Comparison of ENCODE assay signal across 15 cellular contexts in the genomic region with DNA sequence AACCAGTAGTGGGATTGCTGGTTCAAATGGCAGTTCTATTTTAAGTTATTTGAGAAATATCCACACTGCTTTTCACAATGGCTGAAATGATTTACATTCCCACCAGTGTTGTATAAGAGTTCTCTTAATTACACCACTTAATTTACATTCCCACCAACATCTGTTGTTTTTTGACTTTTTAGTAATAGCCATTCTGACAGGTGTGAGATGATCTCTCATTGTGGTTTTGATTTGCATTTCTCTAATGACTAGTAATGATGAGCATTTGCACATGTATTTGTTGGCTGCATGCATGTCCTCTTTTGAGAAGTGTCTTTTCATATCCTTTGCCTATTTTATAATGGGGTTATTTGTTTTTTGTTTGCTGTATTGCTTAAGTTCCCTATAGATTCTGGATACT.
"Had no signal": no experiment of that assay in that cellular context is flagged by ENCODE, and none has a peak within 500 bp of the region (broad histone marks: within the 10 kb centered on the region; RNA-seq: fewer than 3 reads in every experiment).

No MANE protein-coding gene starts in this region.

- H3K4me1 Mint-ChIP-seq: activated CD4-positive, alpha-beta T cell treated with anti-CD3 and anti-CD28 coated beads for 36 hours; activated naive CD4-positive, alpha-beta T cell treated with anti-CD3 and anti-CD28 coated beads, Interleukin-2, amount 10 ng/mL, durations not matched to agents 7 days and 5 days; central memory CD8-positive, alpha-beta T cell; naive thymus-derived CD4-positive, alpha-beta T cell had no signal

- DNase-seq: activated CD4-positive, alpha-beta T cell treated with anti-CD3 and anti-CD28 coated beads for 36 hours; activated CD8-positive, alpha-beta T cell treated with anti-CD3 and anti-CD28 coated beads for 36 hours; activated naive CD4-positive, alpha-beta T cell treated with anti-CD3 and anti-CD28 coated beads, Interleukin-2, amount 10 ng/mL, durations not matched to agents 7 days and 5 days; adrenal gland; cortex of kidney; effector CD8-positive, alpha-beta T cell; heart left ventricle; mammary epithelial cell; naive thymus-derived CD4-positive, alpha-beta T cell; stimulated activated CD4-positive, alpha-beta T cell treated with anti-CD3 and anti-CD28 coated beads, Interleukin-4, amount 100 ng/mL, for 1 hour; stimulated activated CD8-positive, alpha-beta memory T cell treated with anti-CD3 and anti-CD28 coated beads, Interleukin-4, amount 100 ng/mL, for 48 hours; stimulated activated naive CD8-positive, alpha-beta T cell treated with anti-CD3 and anti-CD28 coated beads, Interleukin-15, Interleukin-2, amounts not matched to agents 100 U/mL and 50 U/mL, for 24 hours; upper lobe of left lung had no signal

- H3K36me3 Mint-ChIP-seq: activated naive CD4-positive, alpha-beta T cell treated with anti-CD3 and anti-CD28 coated beads, Interleukin-2, amount 10 ng/mL, durations not matched to agents 7 days and 5 days; naive thymus-derived CD4-positive, alpha-beta T cell had no signal

- H3K27me3 Mint-ChIP-seq: activated CD4-positive, alpha-beta T cell treated with anti-CD3 and anti-CD28 coated beads for 36 hours; activated CD8-positive, alpha-beta T cell treated with anti-CD3 and anti-CD28 coated beads for 36 hours; activated naive CD4-positive, alpha-beta T cell treated with anti-CD3 and anti-CD28 coated beads, Interleukin-2, amount 10 ng/mL, durations not matched to agents 7 days and 5 days; central memory CD8-positive, alpha-beta T cell; naive thymus-derived CD4-positive, alpha-beta T cell had no signal

- H3K4me3 Mint-ChIP-seq: activated CD4-positive, alpha-beta T cell treated with anti-CD3 and anti-CD28 coated beads for 36 hours; activated CD8-positive, alpha-beta T cell treated with anti-CD3 and anti-CD28 coated beads for 36 hours; activated naive CD4-positive, alpha-beta T cell treated with anti-CD3 and anti-CD28 coated beads, Interleukin-2, amount 10 ng/mL, durations not matched to agents 7 days and 5 days; central memory CD8-positive, alpha-beta T cell; naive thymus-derived CD4-positive, alpha-beta T cell had no signal

- ATAC-seq: activated CD4-positive, alpha-beta T cell treated with anti-CD3 and anti-CD28 coated beads for 36 hours; activated CD8-positive, alpha-beta T cell treated with anti-CD3 and anti-CD28 coated beads for 36 hours; heart left ventricle; left lobe of liver; naive thymus-derived CD4-positive, alpha-beta T cell; stimulated activated naive CD8-positive, alpha-beta T cell treated with anti-CD3 and anti-CD28 coated beads, Interleukin-15, Interleukin-2, amounts not matched to agents 100 U/mL and 50 U/mL, for 24 hours had no signal

- H3K27ac Mint-ChIP-seq: activated CD4-positive, alpha-beta T cell treated with anti-CD3 and anti-CD28 coated beads for 36 hours; activated CD8-positive, alpha-beta T cell treated with anti-CD3 and anti-CD28 coated beads for 36 hours; activated naive CD4-positive, alpha-beta T cell treated with anti-CD3 and anti-CD28 coated beads, Interleukin-2, amount 10 ng/mL, durations not matched to agents 7 days and 5 days; naive thymus-derived CD4-positive, alpha-beta T cell had no signal
